ENCODE assay signal across 16 cellular contexts in the genomic region with DNA sequence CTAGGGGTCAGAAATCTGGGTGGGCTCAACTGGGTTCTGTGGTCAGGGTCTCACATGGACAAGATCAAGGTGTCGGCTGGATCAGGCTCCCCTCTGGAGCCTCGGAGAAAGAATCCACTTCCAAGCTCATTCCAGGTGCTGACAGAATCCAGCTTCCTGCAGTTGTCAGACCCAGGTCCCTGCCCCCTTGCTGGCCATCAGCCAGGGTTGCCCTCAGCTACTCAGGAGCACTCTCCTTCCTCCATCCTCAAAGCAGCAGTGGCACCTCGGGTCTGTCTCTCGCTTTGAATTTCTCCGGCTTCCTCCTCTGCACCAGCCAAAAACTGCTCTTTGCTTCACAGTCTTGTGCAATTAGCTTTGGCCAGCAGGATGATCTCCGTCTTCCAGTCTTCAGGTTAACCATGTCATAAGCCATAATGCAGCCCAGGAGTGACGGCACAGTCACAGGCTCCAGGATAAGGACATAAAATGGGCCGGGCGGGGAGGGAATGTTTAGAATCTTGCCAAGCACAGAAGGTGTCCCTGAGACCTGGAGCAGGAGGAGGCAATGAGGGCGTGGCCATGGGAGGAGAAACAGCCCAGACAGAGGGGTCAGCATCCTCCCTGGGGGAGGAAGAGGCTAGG.
"Had no signal": no experiment of that assay in that cellular context is flagged by ENCODE, and none has a peak within 500 bp of the region (broad histone marks: within the 10 kb centered on the region; RNA-seq: fewer than 3 reads in every experiment).

No MANE protein-coding gene starts in this region.

- H3K4me3 ChIP-seq: spleen had no signal

- H3K27ac ChIP-seq: spleen had no signal

- H3K9me3 ChIP-seq: spleen had no signal

- H3K4me3 Mint-ChIP-seq: activated naive CD4-positive, alpha-beta T cell treated with anti-CD3 and anti-CD28 coated beads, Interleukin-2, amount 50 U/mL, for 24 hours; activated T-cell treated with anti-CD3 and anti-CD28 coated beads, Interleukin-2, amount 50 U/mL, for 24 hours; naive thymus-derived CD8-positive, alpha-beta T cell; stimulated activated naive B cell treated with anti-CD40 and anti-IgM and Interleukin-4, amounts not matched to agents 10 μg/mL and 1 μg/mL and 100 μg/mL, for 72 hours; T-helper 2 cell treated with Interferon-gamma antibody and Interleukin-4, amounts not matched to agents 5 μg/mL and 100 μg/mL, for 36 hours had no signal

- H3K27ac Mint-ChIP-seq: activated naive CD4-positive, alpha-beta T cell treated with anti-CD3 and anti-CD28 coated beads, Interleukin-2, amount 50 U/mL, for 24 hours; activated T-cell treated with anti-CD3 and anti-CD28 coated beads, Interleukin-2, amount 50 U/mL, for 24 hours; naive thymus-derived CD8-positive, alpha-beta T cell; progenitor cell of endocrine pancreas; stimulated activated naive B cell treated with anti-CD40 and anti-IgM and Interleukin-4, amounts not matched to agents 10 μg/mL and 1 μg/mL and 100 μg/mL, for 72 hours; T-helper 2 cell treated with Interferon-gamma antibody and Interleukin-4, amounts not matched to agents 5 μg/mL and 100 μg/mL, for 36 hours had no signal

- H3K9me3 Mint-ChIP-seq: activated naive CD4-positive, alpha-beta T cell treated with anti-CD3 and anti-CD28 coated beads, Interleukin-2, amount 50 U/mL, for 24 hours; activated T-cell treated with anti-CD3 and anti-CD28 coated beads, Interleukin-2, amount 50 U/mL, for 24 hours; naive thymus-derived CD8-positive, alpha-beta T cell; stimulated activated naive B cell treated with anti-CD40 and anti-IgM and Interleukin-4, amounts not matched to agents 10 μg/mL and 1 μg/mL and 100 μg/mL, for 72 hours; T-helper 2 cell treated with Interferon-gamma antibody and Interleukin-4, amounts not matched to agents 5 μg/mL and 100 μg/mL, for 36 hours had no signal

- ATAC-seq: activated CD4-positive, CD25-positive, alpha-beta regulatory T cell treated with anti-CD3 and anti-CD28 coated beads, Interleukin-2, amount 50 U/mL, for 24 hours; naive thymus-derived CD8-positive, alpha-beta T cell; stimulated activated naive B cell treated with anti-CD40 and anti-IgM and Interleukin-4, amounts not matched to agents 10 μg/mL and 1 μg/mL and 100 μg/mL, for 72 hours had no signal

- H3K4me1 Mint-ChIP-seq: activated naive CD4-positive, alpha-beta T cell treated with anti-CD3 and anti-CD28 coated beads, Interleukin-2, amount 50 U/mL, for 24 hours had no signal

- H3K27me3 Mint-ChIP-seq: activated naive CD4-positive, alpha-beta T cell treated with anti-CD3 and anti-CD28 coated beads, Interleukin-2, amount 50 U/mL, for 24 hours; stimulated activated naive B cell treated with anti-CD40 and anti-IgM and Interleukin-4, amounts not matched to agents 10 μg/mL and 1 μg/mL and 100 μg/mL, for 72 hours had no signal

- H3K36me3 Mint-ChIP-seq: activated naive CD4-positive, alpha-beta T cell treated with anti-CD3 and anti-CD28 coated beads, Interleukin-2, amount 50 U/mL, for 24 hours; naive thymus-derived CD8-positive, alpha-beta T cell; stimulated activated naive B cell treated with anti-CD40 and anti-IgM and Interleukin-4, amounts not matched to agents 10 μg/mL and 1 μg/mL and 100 μg/mL, for 72 hours had no signal

- H3K36me3 ChIP-seq: spleen had no signal

- DNase-seq: activated CD4-positive, alpha-beta T cell treated with anti-CD3 and anti-CD28 coated beads, Interleukin-2, amount 50 U/mL, for 4 hours; activated effector memory CD4-positive, alpha-beta T cell treated with Interleukin-2 at 50 U/mL for 16 hours; activated T-cell treated with anti-CD3 and anti-CD28 coated beads, Interleukin-2, amount 50 U/mL, for 24 hours; central memory CD4-positive, alpha-beta T cell; cortex of kidney; effector CD8-positive, alpha-beta T cell; hippocampal formation; naive thymus-derived CD8-positive, alpha-beta T cell; right cardiac atrium; spleen; stimulated activated CD4-positive, alpha-beta T cell treated with anti-CD3 and anti-CD28 coated beads, Interleukin-1b, Interleukin-23, amount 100 ng/mL, for 48 hours; stimulated activated naive B cell treated with anti-CD40 and anti-IgM and Interleukin-4, amounts not matched to agents 10 μg/mL and 1 μg/mL and 100 μg/mL, for 72 hours had no signal
